In genomic region chr6:96420294-96420693, GRCh38 we compare ENCODE assay signal across 21 cellular contexts.
"Had no signal": no experiment of that assay in that cellular context is flagged by ENCODE, and none has a peak within 500 bp of the region (broad histone marks: within the 10 kb centered on the region; RNA-seq: fewer than 3 reads in every experiment).

No MANE protein-coding gene starts in this region.

- ATAC-seq: activated CD8-positive, alpha-beta T cell treated with anti-CD3 and anti-CD28 coated beads for 36 hours; activated naive CD8-positive, alpha-beta T cell treated with anti-CD3 and anti-CD28 coated beads, Interleukin-2, amount 50 U/mL, for 24 hours; activated T-cell treated with anti-CD3 and anti-CD28 coated beads, Interleukin-2, amount 50 U/mL, for 4 hours; activated T-helper 17 cell treated with anti-CD3 and anti-CD28 coated beads, Interleukin-2, amount 50 U/mL, for 72 hours; effector memory CD8-positive, alpha-beta T cell; gastrocnemius medialis; left cardiac atrium; left ventricle myocardium superior; mucosa of descending colon; natural killer cell treated with Interleukin-12 subunit alpha and Interleukin-12 subunit beta and Interleukin-15 and Interleukin-18, amount 100 ng/mL, for 72 hours; right cardiac atrium; upper lobe of right lung had no signal

- DNase-seq: activated B cell treated with CpG ODN at 0.5 μM for 24 hours; activated CD4-positive, alpha-beta T cell treated with anti-CD3 and anti-CD28 coated beads, Interleukin-2, amount 50 U/mL, for 1 hour; activated CD8-positive, alpha-beta T cell treated with anti-CD3 and anti-CD28 coated beads for 36 hours; activated naive CD8-positive, alpha-beta T cell treated with anti-CD3 and anti-CD28 coated beads, Interleukin-2, amount 50 U/mL, for 24 hours; activated T-cell treated with anti-CD3 and anti-CD28 coated beads, Interleukin-2, amount 50 U/mL, for 4 hours; amygdala; colonic mucosa; effector memory CD8-positive, alpha-beta T cell; erythroblast; gastrocnemius medialis; glutamatergic neuron; left cardiac atrium; left ventricle myocardium superior; mucosa of descending colon; right cardiac atrium; spleen; stimulated activated naive CD4-positive, alpha-beta T cell; tibial artery; upper lobe of right lung had no signal
